Comparison of ENCODE assay signal across 13 cellular contexts in the genomic region with DNA sequence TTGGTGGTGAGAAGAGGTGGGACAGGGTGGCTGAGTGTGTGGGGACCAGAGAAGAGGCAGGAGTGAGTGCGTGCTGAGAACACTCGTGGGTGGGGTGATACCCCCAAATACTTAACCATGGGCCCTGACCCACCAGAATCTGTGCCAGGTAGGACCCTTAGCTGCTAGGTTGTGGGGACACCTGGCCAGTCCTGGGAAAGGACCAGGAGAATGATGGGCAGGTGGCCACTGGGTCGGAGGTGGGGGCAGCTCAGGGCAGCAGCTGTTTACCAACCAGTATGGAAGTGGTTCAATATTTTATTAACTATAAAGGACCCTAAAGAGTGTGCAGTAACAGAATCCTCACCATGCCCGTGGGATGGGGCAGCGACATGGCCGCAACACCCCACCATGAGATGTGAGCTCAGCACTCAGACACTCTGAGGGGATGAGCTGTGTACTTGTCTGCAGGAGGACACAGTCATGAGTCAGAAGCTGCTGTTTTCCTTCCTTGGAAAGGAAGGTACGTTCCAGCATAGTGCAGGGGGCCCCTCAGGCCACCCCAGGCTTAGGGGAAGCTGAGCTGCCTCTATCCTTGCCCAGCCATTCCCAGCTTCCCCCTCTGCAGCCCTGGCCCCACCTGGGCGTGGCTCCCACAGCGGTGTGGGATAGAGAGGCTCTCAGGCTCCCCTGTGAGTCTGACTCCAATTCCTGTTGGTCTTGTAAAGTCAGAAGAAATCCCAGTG. TPM values are rescaled to one million over a fixed set of nuclear protein-coding genes. Genes with fewer than 3 reads are reported as not detected.
DNase-seq lines count a peak whose midpoint lies in the region; ATAC-seq and TF ChIP-seq lines count a peak whose summit lies in the region.
"Had no signal": no experiment of that assay in that cellular context is flagged by ENCODE, and none has a peak within 500 bp of the region (broad histone marks: within the 10 kb centered on the region; RNA-seq: fewer than 3 reads in every experiment).

No MANE protein-coding gene starts in this region.

- H3F3A ChIP-seq in GM23248 (ENCODE audit: insufficient read depth), result peaks cover 46% of the 10 kb centered on the region
- peaks cover 21% of the 10 kb centered on the region for H3F3A ChIP-seq in SK-N-SH (replicated peaks; ENCODE audit: insufficient read depth)

- H3K4me1 ChIP-seq in GM23248 (ENCODE audit: insufficient read depth) (peaks cover 49% of the 10 kb centered on the region), SK-N-SH (ENCODE audit: control insufficient read depth in 1 of 2, insufficient read depth in 2 of 2, low read depth in 1 of 2, low read length in 1 of 2) (peaks cover 16 to 43% of the 10 kb centered on the region in 2 experiments; a peak in 3 of 4 replicates), skeletal muscle satellite cell (ENCODE audit: control insufficient read depth, insufficient read depth, low read length) (peaks cover 54% of the 10 kb centered on the region)

- H3K9me2 ChIP-seq in GM23248 (ENCODE audit: insufficient read depth), result no peaks in the 10 kb centered on the region
- H3K9me2 ChIP-seq in SK-N-SH, result no peaks in the 10 kb centered on the region

- in situ Hi-C loops in GM23248 (cut with MboI), result loop anchor here (5.0 to 25.0 kb wide), 2 partner anchors 469 to 824 kb away; a partner anchor contains a TSS

- peaks cover 3% of the 10 kb centered on the region for H3K27me3 Mint-ChIP-seq in progenitor cell of endocrine pancreas

- peak overlapping the region; percentile 57 for H3K4me2 ChIP-seq in GM23248 (ENCODE audit: unreplicated experiment)
- peak overlapping the region; percentile 62 for H3K4me2 ChIP-seq in SK-N-SH
- peak overlapping the region; percentile 41 for H3K4me2 ChIP-seq in skeletal muscle satellite cell (ENCODE audit: low read length)

- CTCF ChIA-PET in SK-N-SH (lab: Yijun Ruan, JAX), result interaction anchor here (1.0 to 10.8 kb wide), 6 partner anchors 36 to 831 kb away, joined by 3 to 243 read pairs (median 6); no protein-coding TSS in a partner anchor

- H3K9ac ChIP-seq in GM23248, result peak overlapping the region; percentile 30
- H3K9ac ChIP-seq in SK-N-SH, result peak overlapping the region; percentile 45
- H3K9ac ChIP-seq in skeletal muscle satellite cell (ENCODE audit: low read depth, low read length), result peak overlapping the region; percentile 9

- H3K36me3 Mint-ChIP-seq in progenitor cell of endocrine pancreas (ENCODE audit: insufficient read depth), result no peaks in the 10 kb centered on the region
- H3K36me3 Mint-ChIP-seq: stimulated activated effector memory CD8-positive, alpha-beta T cell treated with anti-CD3 and anti-CD28 coated beads, Interleukin-12 subunit alpha, Interleukin-12 subunit beta, amount 100 ng/mL, for 72 hours had no signal

- no peak for TF ChIP-seq CTCF in SK-N-SH (IDR thresholded peaks at IDR 0.05)
- no peak for TF ChIP-seq CTCF in fibroblast of pulmonary artery (IDR thresholded peaks at IDR 0.05; ENCODE audit: low read length, missing control alignments)
- TF ChIP-seq CTCF in progenitor cell of endocrine pancreas (IDR thresholded peaks at IDR 0.05; ENCODE audit: unreplicated experiment), result no peak

- H2AFZ ChIP-seq in GM23248 (peak overlapping the region; percentile 7; the same call in 1 of the 2 replicates), SK-N-SH (ENCODE audit: low read depth) (peak overlapping the region; percentile 85)

- H3K27me3 ChIP-seq in GM23248 (replicated peaks; ENCODE audit: insufficient read depth), result no peaks in the 10 kb centered on the region
- H3K27me3 ChIP-seq in SK-N-SH (ENCODE audit: insufficient read depth), result no peaks in the 10 kb centered on the region
- no peaks in the 10 kb centered on the region for H3K27me3 ChIP-seq in skeletal muscle satellite cell (ENCODE audit: control insufficient read depth, insufficient read depth, low read length)

- H3K9me3 ChIP-seq in GM23248 (ENCODE audit: low read depth) (no peaks in the 10 kb centered on the region), SK-N-SH (no peaks in the 10 kb centered on the region), skeletal muscle satellite cell (replicated peaks; ENCODE audit: low read length) (no peaks in the 10 kb centered on the region)

- DNase-seq in GM23248 (peak; percentile 91), SK-N-SH (no peak), fibroblast of pulmonary artery (ENCODE audit: low read depth) (peak; percentile 51), progenitor cell of endocrine pancreas (ENCODE audit: low spot score, unreplicated experiment) (no peak), NCI-H2196 treated with DMSO at 0.1 percent for 48 hours (lab: John Stamatoyannopoulos, UW; ENCODE audit: unreplicated experiment) (no peak)
- no peak for DNase-seq in activated naive CD4-positive, alpha-beta T cell treated with anti-CD3 and anti-CD28 coated beads, Interleukin-2, amount 50 U/mL, for 16 hours
- DNase-seq: hippocampal formation, NCI-H526 treated with DMSO at 0.1 percent for 48 hours had no signal

- TF ChIP-seq RAD21 in SK-N-SH (IDR thresholded peaks at IDR 0.05; ENCODE audit: low read length), result no peak

- peaks cover 26% of the 10 kb centered on the region for H3K4me1 Mint-ChIP-seq in progenitor cell of endocrine pancreas (ENCODE audit: low read depth)

- H3K4me3 ChIP-seq in GM23248, result peak overlapping the region; percentile 3; the same call in 1 of the 2 replicates
- no peak overlapping the region for H3K4me3 ChIP-seq in SK-N-SH (ENCODE audit: low read depth in 2 of 2, low read length in 1 of 2)
- H3K4me3 ChIP-seq in fibroblast of pulmonary artery (replicated peaks; ENCODE audit: low read depth, low read length), result no peak overlapping the region
- peak overlapping the region; percentile 23 for H3K4me3 ChIP-seq in skeletal muscle satellite cell (ENCODE audit: low read length)

- POLR2A ChIA-PET in SK-N-SH (lab: Yijun Ruan, JAX), result no interaction called here

- TF ChIP-seq EP300 in SK-N-SH (IDR thresholded peaks at IDR 0.05; ENCODE audit: borderline replicate concordance in 1 of 2, low read depth in 1 of 2, low read length in 1 of 2), result peak in 1 of 2 experiments; percentile 51; a peak in 1 of 4 replicates

- H4K20me1 ChIP-seq in GM23248 (ENCODE audit: insufficient read depth) (no peaks in the 10 kb centered on the region), SK-N-SH (ENCODE audit: insufficient read depth) (no peaks in the 10 kb centered on the region)

- H3K27ac ChIP-seq in GM23248 (peak overlapping the region; percentile 85), SK-N-SH (ENCODE audit: low read depth in 2 of 2, low read length in 1 of 2) (peak overlapping the region in 1 of 2 experiments; percentile 50; a peak in 2 of 4 replicates)

- H3K36me3 ChIP-seq in GM23248 (ENCODE audit: low read depth) (no peaks in the 10 kb centered on the region), SK-N-SH (replicated peaks in 1 of 2; ENCODE audit: control insufficient read depth in 1 of 2, insufficient read depth in 2 of 2, low read length in 1 of 2) (no peaks in the 10 kb centered on the region), skeletal muscle satellite cell (ENCODE audit: insufficient read depth, low read length) (no peaks in the 10 kb centered on the region)

- H3K27ac Mint-ChIP-seq in progenitor cell of endocrine pancreas, result no peak overlapping the region
- H3K27ac Mint-ChIP-seq: T-helper 2 cell treated with Interferon-gamma antibody and Interleukin-4, amounts not matched to agents 5 μg/mL and 100 μg/mL, for 36 hours had no signal

- no peaks in the 10 kb centered on the region for H3K9me3 Mint-ChIP-seq in progenitor cell of endocrine pancreas (ENCODE audit: low read depth)
- H3K9me3 Mint-ChIP-seq: stimulated activated effector memory CD8-positive, alpha-beta T cell treated with anti-CD3 and anti-CD28 coated beads, Interleukin-12 subunit alpha, Interleukin-12 subunit beta, amount 100 ng/mL, for 72 hours; T-helper 2 cell treated with Interferon-gamma antibody and Interleukin-4, amounts not matched to agents 5 μg/mL and 100 μg/mL, for 36 hours had no signal

- 32 to 37% methylated on average over 9 of the region's 9 CpGs for WGBS in GM23248 (ENCODE audit: low coverage in 1 of 2, low lambda C conversion rate in 2 of 2, missing lambda C conversion rate in 2 of 2), 2 experiments
- WGBS in SK-N-SH (ENCODE audit: low lambda C conversion rate), result 58% methylated on average over 8 of the region's 9 CpGs

- no peak for ATAC-seq in HG03175 (IDR thresholded peaks at IDR 0.05; ENCODE audit: unreplicated experiment)
- ATAC-seq: stimulated activated effector memory CD8-positive, alpha-beta T cell treated with anti-CD3 and anti-CD28 coated beads, Interleukin-12 subunit alpha, Interleukin-12 subunit beta, amount 100 ng/mL, for 72 hours had no signal

- no peaks in the 10 kb centered on the region for H3K79me2 ChIP-seq in GM23248 (ENCODE audit: insufficient read depth)
- H3K79me2 ChIP-seq in SK-N-SH (ENCODE audit: insufficient read depth), result peaks cover under 1% of the 10 kb centered on the region; the same call in 1 of the 2 replicates

- no peak overlapping the region for H3K4me3 Mint-ChIP-seq in progenitor cell of endocrine pancreas (ENCODE audit: low read depth)
- H3K4me3 Mint-ChIP-seq: stimulated activated effector memory CD8-positive, alpha-beta T cell treated with anti-CD3 and anti-CD28 coated beads, Interleukin-12 subunit alpha, Interleukin-12 subunit beta, amount 100 ng/mL, for 72 hours; T-helper 2 cell treated with Interferon-gamma antibody and Interleukin-4, amounts not matched to agents 5 μg/mL and 100 μg/mL, for 36 hours had no signal

TF ChIP-seq in SK-N-SH, 30 proteins besides CTCF, POLR2A, EP300 and RAD21 (continues in another document):
- no peak for TF ChIP-seq SIN3A (IDR thresholded peaks at IDR 0.05; ENCODE audit: borderline replicate concordance, low read depth, low read length)

RNA-seq across cellular contexts. Expression of a gene that starts 25.4 kb away (rescaled TPM):
- not detected in 2 replicates for total RNA-seq in GM23248 (2014; rRNA removed; shearing (Covaris generic))
- polyA plus RNA-seq in GM23248 (2016; fragmentation: Nextera tagmentation; extraction: Ambion mirVana), result not detected in 2 replicates
- polyA plus RNA-seq in SK-N-SH (2012; rRNA removed), result 0.03 TPM in 1 of 2 replicates, not detected in the other
- polyA plus RNA-seq in SK-N-SH (2012; cell fraction: cytosol; rRNA removed), result 0.03 TPM in 1 of 2 replicates, not detected in the other
- polyA plus RNA-seq in SK-N-SH (2012; cell fraction: nucleus; rRNA removed), result 0.06 and 0.15 TPM in 2 replicates
- total RNA-seq in skeletal muscle satellite cell (2012; rRNA removed), result not detected in 2 replicates
- not detected in 2 replicates for total RNA-seq in progenitor cell of endocrine pancreas
- total RNA-seq: H1 had no signal

RNA-seq across cellular contexts. Expression of a gene that starts 41.6 kb away (rescaled TPM):
- total RNA-seq in GM23248 (2014; rRNA removed; shearing (Covaris generic)), result not detected in 2 replicates
- polyA plus RNA-seq in GM23248 (2016; fragmentation: Nextera tagmentation; extraction: Ambion mirVana), result not detected in 2 replicates
- polyA plus RNA-seq in SK-N-SH (2012; rRNA removed), result not detected in 2 replicates
- polyA plus RNA-seq in SK-N-SH (2012; cell fraction: cytosol; rRNA removed), result not detected in 2 replicates
- polyA plus RNA-seq in SK-N-SH (2012; cell fraction: nucleus; rRNA removed), result not detected in 2 replicates
- total RNA-seq in skeletal muscle satellite cell (2012; rRNA removed), result not detected in 2 replicates
- not detected in 2 replicates for total RNA-seq in progenitor cell of endocrine pancreas
- total RNA-seq: H1 had no signal
- polyA plus RNA-seq: H1 had no signal

Comparison
In these comparisons a context has a peak if more than half of its experiments do, and no peak if none do; other contexts are left out.
1. DNase-seq: peak in GM23248 (single experiment) and fibroblast of pulmonary artery (single experiment); none in SK-N-SH (single experiment), progenitor cell of endocrine pancreas (single experiment), activated naive CD4-positive, alpha-beta T cell treated with anti-CD3 and anti-CD28 coated beads, Interleukin-2, amount 50 U/mL, for 16 hours (single experiment) and NCI-H2196 treated with DMSO at 0.1 percent for 48 hours (single experiment).
2. H3K4me3 ChIP-seq: peak in GM23248 (single experiment) and skeletal muscle satellite cell (single experiment); none in SK-N-SH (0 of 2) and fibroblast of pulmonary artery (single experiment).
3. Peak in every context shown above with its lines, with median percentiles within 50 percentile points of each other: H3K4me2 ChIP-seq and H3K9ac ChIP-seq.